In genomic region chr10:132684164-132684891, GRCh38 we compare ENCODE assay signal across 9 cellular contexts.
A peak's percentile ranks its signal among the peaks of the same experiment; 100 is the strongest.
DNase-seq lines count a peak whose midpoint lies in the region; ATAC-seq, FAIRE-seq and TF ChIP-seq lines count a peak whose summit lies in the region.
"Had no signal": no experiment of that assay in that cellular context is flagged by ENCODE, and none has a peak within 500 bp of the region (broad histone marks: within the 10 kb centered on the region; RNA-seq: fewer than 3 reads in every experiment).

No MANE protein-coding gene starts in this region.

- H3K27ac ChIP-seq in angular gyrus (ENCODE audit: low read depth, low read length) (peak overlapping the region; percentile 98), pancreas (peak overlapping the region; percentile 47 to 89 (median 74))

- ATAC-seq in GM19468 (IDR thresholded peaks at IDR 0.05; ENCODE audit: extremely low read depth, unreplicated experiment) (peak; percentile 40), pancreas (peak in 2 of 4 donors; percentile 4 to 11), GM21360 (IDR thresholded peaks at IDR 0.05; ENCODE audit: unreplicated experiment) (no peak)

- intact Hi-C loops in pancreas (cut with DNase I): no loop called here

- no peaks in the 10 kb centered on the region for H3K36me3 ChIP-seq in pancreas

- no peaks in the 10 kb centered on the region for H3K27me3 ChIP-seq in pancreas

- H3K9me3 ChIP-seq in pancreas: no peaks in the 10 kb centered on the region

- peaks cover 5 to 8% (median 7%) of the 10 kb centered on the region in 3 donors for H3K4me1 ChIP-seq in pancreas

- 74 to 80% methylated on average over 12 of the region's 12 CpGs for WGBS in pancreas, 2 donors

- no peak for FAIRE-seq in pancreas (lab: Jason Lieb, UNC)
- FAIRE-seq: G401.6 had no signal

- TF ChIP-seq CTCF in pancreas (IDR thresholded peaks at IDR 0.05): no peak

- DNase-seq in 8988T (peak; percentile 70), NCI-H226 (peak; percentile 4), pancreas (peak in 2 of 6 donors; percentile 10 to 45), NCI-H146 treated with DMSO at 0.1 percent for 48 hours (lab: John Stamatoyannopoulos, UW; ENCODE audit: unreplicated experiment) (no peak), NCI-H2081 treated with DMSO at 0.1 percent for 48 hours (lab: John Stamatoyannopoulos, UW) (no peak)

- no peak overlapping the region for H3K4me3 ChIP-seq in pancreas

Comparison
In these comparisons a context has a peak if more than half of its experiments do, and no peak if none do; other contexts are left out.
1. DNase-seq: peak in 8988T (single experiment) and NCI-H226 (single experiment); none in NCI-H146 treated with DMSO at 0.1 percent for 48 hours (single experiment) and NCI-H2081 treated with DMSO at 0.1 percent for 48 hours (single experiment).